Comparison of ENCODE assay signal across 36 cellular contexts in genomic region chr1:186310307-186310706, GRCh38. TPM values are rescaled to one million over a fixed set of nuclear protein-coding genes. Genes with fewer than 3 reads are reported as not detected.
"Had no signal": no experiment of that assay in that cellular context is flagged by ENCODE, and none has a peak within 500 bp of the region (broad histone marks: within the 10 kb centered on the region; RNA-seq: fewer than 3 reads in every experiment).

No MANE protein-coding gene starts in this region.

- H3K27me3 ChIP-seq: ascending aorta, cardiac muscle cell had no signal

- H3K27ac ChIP-seq: ascending aorta, cardiac muscle cell, WERI-Rb-1 had no signal

- H3K4me1 Mint-ChIP-seq: brain, WTC11 had no signal

- H3K4me1 ChIP-seq: ascending aorta had no signal

- H3K9me3 Mint-ChIP-seq: activated CD4-positive, alpha-beta memory T cell treated with anti-CD3 and anti-CD28 coated beads, Interleukin-2, amount 10 ng/mL, durations not matched to agents 7 days and 5 days; activated naive CD4-positive, alpha-beta T cell treated with anti-CD3 and anti-CD28 coated beads, Interleukin-2, amount 50 U/mL, for 24 hours; activated naive CD8-positive, alpha-beta T cell treated with anti-CD3 and anti-CD28 coated beads, Interleukin-2, amount 10 ng/mL, durations not matched to agents 7 days and 5 days; activated naive CD8-positive, alpha-beta T cell treated with anti-CD3 and anti-CD28 coated beads, Interleukin-2, amount 50 U/mL, for 24 hours; activated T-cell treated with anti-CD3 and anti-CD28 coated beads, Interleukin-2, amount 50 U/mL, for 24 hours; activated T-helper 2 cell treated with anti-CD3 and anti-CD28 coated beads, Interferon-gamma antibody, Interleukin-2, Interleukin-4, amounts not matched to agents 10 μg/mL and 5 μg/mL and 100 μg/mL, durations not matched to agents 14 hours and 24 hours and 36 hours; brain; central memory CD8-positive, alpha-beta T cell; WTC11 had no signal

- H3K27me3 Mint-ChIP-seq: activated CD4-positive, alpha-beta memory T cell treated with anti-CD3 and anti-CD28 coated beads, Interleukin-2, amount 10 ng/mL, durations not matched to agents 7 days and 5 days; activated CD4-positive, alpha-beta T cell treated with anti-CD3 and anti-CD28 coated beads for 36 hours; activated CD4-positive, alpha-beta T cell treated with anti-CD3 and anti-CD28 coated beads, Interleukin-2, amount 10 ng/mL, durations not matched to agents 7 days and 5 days; activated CD8-positive, alpha-beta memory T cell treated with anti-CD3 and anti-CD28 coated beads, Interleukin-2, amount 10 ng/mL, durations not matched to agents 7 days and 5 days; activated naive CD4-positive, alpha-beta T cell treated with anti-CD3 and anti-CD28 coated beads, Interleukin-2, amount 10 ng/mL, durations not matched to agents 7 days and 5 days; activated naive CD4-positive, alpha-beta T cell treated with anti-CD3 and anti-CD28 coated beads, Interleukin-2, amount 50 U/mL, for 24 hours; activated naive CD8-positive, alpha-beta T cell; activated naive CD8-positive, alpha-beta T cell treated with anti-CD3 and anti-CD28 coated beads, Interleukin-2, amount 10 ng/mL, durations not matched to agents 7 days and 5 days; activated naive CD8-positive, alpha-beta T cell treated with anti-CD3 and anti-CD28 coated beads, Interleukin-2, amount 50 U/mL, for 24 hours; activated T-cell treated with anti-CD3 and anti-CD28 coated beads, Interleukin-2, amount 50 U/mL, for 24 hours; brain; central memory CD8-positive, alpha-beta T cell had no signal

- DNase-seq: activated CD4-positive, alpha-beta memory T cell treated with anti-CD3 and anti-CD28 coated beads, Interleukin-2, amount 10 ng/mL, durations not matched to agents 7 days and 5 days; activated CD4-positive, alpha-beta T cell treated with anti-CD3 and anti-CD28 coated beads for 1 hour; activated CD4-positive, alpha-beta T cell treated with anti-CD3 and anti-CD28 coated beads for 36 hours; activated CD4-positive, alpha-beta T cell treated with anti-CD3 and anti-CD28 coated beads for 48 hours; activated CD4-positive, alpha-beta T cell treated with anti-CD3 and anti-CD28 coated beads, Interleukin-2, amount 10 ng/mL, durations not matched to agents 7 days and 5 days; activated CD4-positive, alpha-beta T cell treated with anti-CD3 and anti-CD28 coated beads, Interleukin-2, amount 50 U/mL, for 48 hours; activated CD4-positive, CD25-positive, alpha-beta regulatory T cell; activated CD8-positive, alpha-beta memory T cell treated with anti-CD3 and anti-CD28 coated beads for 24 hours; activated CD8-positive, alpha-beta memory T cell treated with anti-CD3 and anti-CD28 coated beads, Interleukin-2, amount 10 ng/mL, durations not matched to agents 7 days and 5 days; activated CD8-positive, alpha-beta memory T cell treated with anti-CD3 and anti-CD28 coated beads, Interleukin-2, amount 50 U/mL, for 48 hours; activated CD8-positive, alpha-beta T cell treated with anti-CD3 and anti-CD28 coated beads, Interleukin-2, amount 10 ng/mL, durations not matched to agents 7 days and 5 days; activated effector memory CD4-positive, alpha-beta T cell treated with Interleukin-2 at 50 U/mL for 16 hours; activated gamma-delta T cell; activated naive CD4-positive, alpha-beta T cell treated with anti-CD3 and anti-CD28 coated beads, Interleukin-2, amount 10 ng/mL, durations not matched to agents 7 days and 5 days; activated naive CD4-positive, alpha-beta T cell treated with Interleukin-2 at 50 U/mL for 16 hours; activated naive CD8-positive, alpha-beta T cell treated with anti-CD3 and anti-CD28 coated beads, Interleukin-2, amount 10 ng/mL, durations not matched to agents 7 days and 5 days; activated naive CD8-positive, alpha-beta T cell treated with anti-CD3 and anti-CD28 coated beads, Interleukin-2, amount 50 U/mL, for 24 hours; activated T-cell treated with anti-CD3 and anti-CD28 coated beads, Interleukin-2, amount 50 U/mL, for 24 hours; activated T-cell treated with anti-CD3 and anti-CD28 coated beads, Interleukin-2, amount 50 U/mL, for 48 hours; amygdala; anterior cingulate cortex; caudate nucleus; cerebellar nuclear complex; T-helper 2 cell; T-helper 9 cell; WERI-Rb-1 had no signal

- FAIRE-seq: bronchial epithelial cell had no signal

- H3K4me3 ChIP-seq: ascending aorta, cardiac muscle cell had no signal

- H3K27ac Mint-ChIP-seq: activated CD4-positive, alpha-beta memory T cell treated with anti-CD3 and anti-CD28 coated beads, Interleukin-2, amount 10 ng/mL, durations not matched to agents 7 days and 5 days; activated CD8-positive, alpha-beta memory T cell treated with anti-CD3 and anti-CD28 coated beads, Interleukin-2, amount 10 ng/mL, durations not matched to agents 7 days and 5 days; activated CD8-positive, alpha-beta T cell treated with anti-CD3 and anti-CD28 coated beads, Interleukin-2, amount 10 ng/mL, durations not matched to agents 7 days and 5 days; activated naive CD8-positive, alpha-beta T cell; activated naive CD8-positive, alpha-beta T cell treated with anti-CD3 and anti-CD28 coated beads, Interleukin-2, amount 10 ng/mL, durations not matched to agents 7 days and 5 days; activated naive CD8-positive, alpha-beta T cell treated with anti-CD3 and anti-CD28 coated beads, Interleukin-2, amount 50 U/mL, for 24 hours; activated T-helper 2 cell treated with anti-CD3 and anti-CD28 coated beads, Interferon-gamma antibody, Interleukin-2, Interleukin-4, amounts not matched to agents 10 μg/mL and 5 μg/mL and 100 μg/mL, durations not matched to agents 14 hours and 24 hours and 36 hours; brain had no signal

- H3K4me3 Mint-ChIP-seq: activated CD4-positive, alpha-beta memory T cell treated with anti-CD3 and anti-CD28 coated beads, Interleukin-2, amount 10 ng/mL, durations not matched to agents 7 days and 5 days; activated CD4-positive, alpha-beta T cell treated with anti-CD3 and anti-CD28 coated beads for 36 hours; activated CD4-positive, alpha-beta T cell treated with anti-CD3 and anti-CD28 coated beads, Interleukin-2, amount 10 ng/mL, durations not matched to agents 7 days and 5 days; activated CD8-positive, alpha-beta memory T cell treated with anti-CD3 and anti-CD28 coated beads, Interleukin-2, amount 10 ng/mL, durations not matched to agents 7 days and 5 days; activated CD8-positive, alpha-beta T cell treated with anti-CD3 and anti-CD28 coated beads, Interleukin-2, amount 10 ng/mL, durations not matched to agents 7 days and 5 days; activated naive CD4-positive, alpha-beta T cell treated with anti-CD3 and anti-CD28 coated beads, Interleukin-2, amount 10 ng/mL, durations not matched to agents 7 days and 5 days; activated naive CD4-positive, alpha-beta T cell treated with anti-CD3 and anti-CD28 coated beads, Interleukin-2, amount 50 U/mL, for 24 hours; activated naive CD8-positive, alpha-beta T cell; activated naive CD8-positive, alpha-beta T cell treated with anti-CD3 and anti-CD28 coated beads, Interleukin-2, amount 10 ng/mL, durations not matched to agents 7 days and 5 days; activated naive CD8-positive, alpha-beta T cell treated with anti-CD3 and anti-CD28 coated beads, Interleukin-2, amount 50 U/mL, for 24 hours; activated T-cell treated with anti-CD3 and anti-CD28 coated beads, Interleukin-2, amount 50 U/mL, for 24 hours; brain; central memory CD8-positive, alpha-beta T cell; T-helper 2 cell treated with Interferon-gamma antibody and Interleukin-4, amounts not matched to agents 5 μg/mL and 100 μg/mL, for 36 hours; WTC11 had no signal

- H3K9me3 ChIP-seq: ascending aorta had no signal

RNA-seq across cellular contexts. Expression of gene PRG4, which starts 14.2 kb away (rescaled TPM):
- polyA plus RNA-seq: cardiac muscle cell had no signal
